11 cellular contexts compared by ENCODE assay signal in the genomic region with DNA sequence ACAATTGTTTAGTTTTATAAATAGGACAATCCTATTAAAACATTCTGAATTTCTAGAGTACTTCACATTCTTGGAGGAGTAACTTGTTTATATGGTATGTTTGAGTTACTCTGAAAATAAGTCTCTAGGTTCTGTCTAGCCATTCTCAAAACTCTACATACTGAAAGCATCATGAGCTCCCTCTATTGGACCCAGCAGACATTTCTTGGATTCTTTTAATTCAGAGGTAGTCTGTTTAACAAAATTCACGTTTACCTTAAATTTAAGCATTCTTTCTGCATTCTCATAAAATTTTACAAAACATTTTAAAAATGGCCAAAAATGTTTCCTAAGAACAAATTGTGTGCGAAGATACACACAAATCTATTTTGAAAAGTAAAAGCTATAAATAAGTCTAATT. TPM values are rescaled to one million over a fixed set of nuclear protein-coding genes. Genes with fewer than 3 reads are reported as not detected.
A peak's percentile ranks its signal among the peaks of the same experiment; 100 is the strongest.
DNase-seq lines count a peak whose midpoint lies in the region; FAIRE-seq and TF ChIP-seq lines count a peak whose summit lies in the region.
"Had no signal": no experiment of that assay in that cellular context is flagged by ENCODE, and none has a peak within 500 bp of the region (broad histone marks: within the 10 kb centered on the region; RNA-seq: fewer than 3 reads in every experiment).

No MANE protein-coding gene starts in this region.

- H3F3A ChIP-seq in MM.1S (ENCODE audit: insufficient read depth, low read length) = peaks cover 3% of the 10 kb centered on the region; the same call in 1 of the 2 replicates

- DNase-seq in NCI-H2196 (lab: John Stamatoyannopoulos, UW; ENCODE audit: unreplicated experiment) (peak; percentile 26), NCI-H2196 treated with DMSO at 0.1 percent for 48 hours (lab: John Stamatoyannopoulos, UW; ENCODE audit: unreplicated experiment) (no peak), MM.1S (peak; percentile 30), osteoblast (ENCODE audit: insufficient read length, low spot score, missing footprints) (peak; percentile 29), small intestine (no peak), stomach (no peak), GM19238 (ENCODE audit: insufficient read length, low spot score) (no peak)
- DNase-seq: anterior cingulate cortex; stimulated activated CD4-positive, alpha-beta T cell treated with anti-CD3 and anti-CD28 coated beads, Interleukin-2, amount 100 ng/mL, for 24 hours had no signal

- H3K36me3 Mint-ChIP-seq in brain = peaks cover 26% of the 10 kb centered on the region

- peaks cover 3% of the 10 kb centered on the region for H3K27me3 Mint-ChIP-seq in brain

- no peak overlapping the region for H3K9ac ChIP-seq in MM.1S (ENCODE audit: low read length)
- H3K9ac ChIP-seq: BLaER1 treated with 17β-estradiol and CSF1 and Interleukin-3, amounts not matched to agents 10 nM and 100 nM had no signal

- H3K79me2 ChIP-seq in MM.1S (ENCODE audit: low read length) (no peaks in the 10 kb centered on the region), osteoblast (ENCODE audit: insufficient read depth, low read length) (no peaks in the 10 kb centered on the region)

- 80 to 82% (median 82%) methylated on average over 2 of the region's 2 CpGs for WGBS in small intestine, 3 donors
- WGBS in stomach, 5 donors = 71 to 84% (median 80%) methylated on average over 2 of the region's 2 CpGs

- H3K27me3 ChIP-seq in MM.1S (replicated peaks; ENCODE audit: insufficient read depth, low read length) (no peaks in the 10 kb centered on the region), osteoblast (ENCODE audit: insufficient read depth, low read length) (peaks cover 2% of the 10 kb centered on the region), small intestine (ENCODE audit: control insufficient read depth in 2 of 2, insufficient read depth in 2 of 2, low read length in 2 of 2) (no peaks in the 10 kb centered on the region), stomach (peaks cover 0 to 12% (median under 1%) of the 10 kb centered on the region in 3 donors)

- no peak overlapping the region for H3K4me3 Mint-ChIP-seq in brain

- no peak overlapping the region for H3K27ac Mint-ChIP-seq in brain

- H3K9me3 ChIP-seq in MM.1S (replicated peaks; ENCODE audit: insufficient read depth, low read length) = no peaks in the 10 kb centered on the region
- H3K9me3 ChIP-seq in osteoblast (ENCODE audit: low read depth, low read length) = no peaks in the 10 kb centered on the region
- no peaks in the 10 kb centered on the region for H3K9me3 ChIP-seq in small intestine (ENCODE audit: control insufficient read depth, low read depth)
- H3K9me3 ChIP-seq in stomach = no peaks in the 10 kb centered on the region
- H3K9me3 ChIP-seq: BLaER1 treated with 17β-estradiol and CSF1 and Interleukin-3, amounts not matched to agents 10 nM and 100 nM had no signal

- H3K4me1 ChIP-seq in MM.1S (ENCODE audit: low read length) (no peaks in the 10 kb centered on the region), osteoblast (ENCODE audit: insufficient read depth, low read length) (no peaks in the 10 kb centered on the region), small intestine (ENCODE audit: control insufficient read depth in 2 of 2, insufficient read depth in 1 of 2, low read depth in 1 of 2, low read length in 1 of 2) (no peaks in the 10 kb centered on the region), stomach (peaks cover 0 to 4% (median 0%) of the 10 kb centered on the region in 4 donors)
- H3K4me1 ChIP-seq: BLaER1 treated with 17β-estradiol and CSF1 and Interleukin-3, amounts not matched to agents 10 nM and 100 nM had no signal

- H3K9me2 ChIP-seq in MM.1S (replicated peaks; ENCODE audit: insufficient read depth, low read length) = no peaks in the 10 kb centered on the region

- H3K4me3 ChIP-seq in MM.1S (ENCODE audit: low read length) (no peak overlapping the region), osteoblast (ENCODE audit: insufficient read depth, low read length) (no peak overlapping the region), small intestine (ENCODE audit: low read depth in 1 of 2, low read length in 2 of 2) (no peak overlapping the region), stomach (no peak overlapping the region)
- H3K4me3 ChIP-seq: BLaER1 treated with 17β-estradiol and CSF1 and Interleukin-3, amounts not matched to agents 10 nM and 100 nM had no signal

- TF ChIP-seq POLR2A in stomach (IDR thresholded peaks at IDR 0.05) = no peak

- H3K27ac ChIP-seq in MM.1S (ENCODE audit: low read length) (no peak overlapping the region), osteoblast (ENCODE audit: low read depth, low read length) (no peak overlapping the region), small intestine (ENCODE audit: low read depth in 1 of 2, low read length in 1 of 2) (no peak overlapping the region), stomach (no peak overlapping the region)
- H3K27ac ChIP-seq: BLaER1 treated with 17β-estradiol and CSF1 and Interleukin-3, amounts not matched to agents 10 nM and 100 nM had no signal

- H3K9me3 Mint-ChIP-seq in brain = peaks cover 0 to 3% (median 0%) of the 10 kb centered on the region in 5 experiments

- no peak for TF ChIP-seq EP300 in stomach (IDR thresholded peaks at IDR 0.05)

- intact Hi-C loops in stomach (cut with DNase I; ENCODE audit: low total_unique reads) = no loop called here

- peaks cover 3% of the 10 kb centered on the region for H3K4me1 Mint-ChIP-seq in brain

- peaks cover 6% of the 10 kb centered on the region; the same call in 1 of the 2 replicates for H3K36me3 ChIP-seq in MM.1S (replicated peaks; ENCODE audit: insufficient read depth, low read length)
- H3K36me3 ChIP-seq in osteoblast (ENCODE audit: insufficient read depth, low read length) = peaks cover 19% of the 10 kb centered on the region
- H3K36me3 ChIP-seq in small intestine (ENCODE audit: control insufficient read depth in 2 of 2, insufficient read depth in 2 of 2, low read length in 2 of 2) = peaks cover 7% of the 10 kb centered on the region in 2 donors
- H3K36me3 ChIP-seq in stomach = peaks cover 6 to 52% (median 47%) of the 10 kb centered on the region in 4 donors

- H3K4me2 ChIP-seq in MM.1S (ENCODE audit: low read depth, low read length) (no peak overlapping the region), osteoblast (ENCODE audit: insufficient read depth, low read length) (no peak overlapping the region)
- H3K4me2 ChIP-seq: BLaER1 treated with 17β-estradiol and CSF1 and Interleukin-3, amounts not matched to agents 10 nM and 100 nM had no signal

- no peak for FAIRE-seq in small intestine (lab: Jason Lieb, UNC)

- no peaks in the 10 kb centered on the region for H4K20me1 ChIP-seq in MM.1S (ENCODE audit: insufficient read depth, low read length)
- no peaks in the 10 kb centered on the region for H4K20me1 ChIP-seq in osteoblast (ENCODE audit: insufficient read depth, low read length)

- H2AFZ ChIP-seq in MM.1S (ENCODE audit: low read length) (no peak overlapping the region), osteoblast (ENCODE audit: low read length) (no peak overlapping the region)

- peak; percentile 45 for TF ChIP-seq CTCF in MM.1S (IDR thresholded peaks at IDR 0.05; ENCODE audit: low read length)
- peak; percentile 39 to 57 for TF ChIP-seq CTCF in brain (conservative IDR thresholded peaks at IDR 0.05)
- peak; percentile 47 for TF ChIP-seq CTCF in osteoblast (IDR thresholded peaks at IDR 0.05; ENCODE audit: extremely low read depth, low read depth, low read length)
- TF ChIP-seq CTCF in stomach (IDR thresholded peaks at IDR 0.05) = no peak

RNA-seq across cellular contexts. Expression of gene SP9, which starts 15.3 kb away (rescaled TPM):
- polyA plus RNA-seq in brain (ENCODE audit: insufficient read depth, low read depth, low replicate concordance) (0.61 TPM), small intestine (not detected), stomach (not detected)
- total RNA-seq in osteoblast (not detected in 2 replicates), stomach (not detected)

RNA-seq across cellular contexts. Expression of gene SCRN3, which starts 45.5 kb away (rescaled TPM):
- polyA plus RNA-seq in brain (ENCODE audit: insufficient read depth, low read depth, low replicate concordance) (9.6 TPM), small intestine (10 to 100 TPM; 11.1 to 33.3 (median 15.2) TPM), stomach (10 to 100 TPM in 2 of 3 donors, 1 to 10 TPM in 1; 9.9 to 15.8 (median 13.2) TPM)
- total RNA-seq in osteoblast (29.7 and 33.0 TPM in 2 replicates), stomach (10 to 100 TPM in 3 of 5 donors, 1 to 10 TPM in 2; 4.3 to 39.7 (median 20.3) TPM)

Comparison
In these comparisons a context has a peak if more than half of its experiments do, and no peak if none do; other contexts are left out.
1. DNase-seq: peak in NCI-H2196 (single experiment), MM.1S (single experiment) and osteoblast (single experiment); none in NCI-H2196 treated with DMSO at 0.1 percent for 48 hours (single experiment), small intestine (single experiment), stomach (single experiment) and GM19238 (single experiment).
2. CTCF ChIP-seq: peak in MM.1S (single experiment), brain (2 of 2) and osteoblast (single experiment); none in stomach (0 of 7).